Comparison of ENCODE assay signal across 22 cellular contexts in genomic region chr9:104746285-104746684, GRCh38. TPM values are rescaled to one million over a fixed set of nuclear protein-coding genes. Genes with fewer than 3 reads are reported as not detected.
DNase-seq lines count a peak whose midpoint lies in the region; ATAC-seq and TF ChIP-seq lines count a peak whose summit lies in the region.
"Had no signal": no experiment of that assay in that cellular context is flagged by ENCODE, and none has a peak within 500 bp of the region (broad histone marks: within the 10 kb centered on the region; RNA-seq: fewer than 3 reads in every experiment).

No MANE protein-coding gene starts in this region.

- no peak overlapping the region for H3K23ac ChIP-seq in H9 (ENCODE audit: insufficient read length, low read depth, low read length)

- no peak overlapping the region for H3K27ac ChIP-seq in CD4-positive, alpha-beta memory T cell (ENCODE audit: low read depth, low read length)
- no peak overlapping the region for H3K27ac ChIP-seq in GM23338 (ENCODE audit: low read depth)
- H3K27ac ChIP-seq in H9 (ENCODE audit: insufficient read length, low read depth, low read length): no peak overlapping the region
- H3K27ac ChIP-seq: C4-2B had no signal

- no peaks in the 10 kb centered on the region for H4K20me1 ChIP-seq in GM23338 (replicated peaks; ENCODE audit: insufficient read depth)
- no peaks in the 10 kb centered on the region for H4K20me1 ChIP-seq in H9 (ENCODE audit: control insufficient read depth, insufficient read depth, insufficient read length)

- no peaks in the 10 kb centered on the region for H3K36me3 ChIP-seq in CD4-positive, alpha-beta memory T cell (ENCODE audit: insufficient read depth, low read length)
- no peaks in the 10 kb centered on the region for H3K36me3 ChIP-seq in GM23338 (ENCODE audit: insufficient read depth)
- H3K36me3 ChIP-seq: HAP-1 had no signal

- H4K5ac ChIP-seq in H9 (ENCODE audit: insufficient read length, low read depth, low read length): no peak overlapping the region

- peaks cover 7% of the 10 kb centered on the region for H3K23me2 ChIP-seq in H9 (ENCODE audit: insufficient read length, low read depth, low read length, poor library complexity, severe bottlenecking)

- H3F3A ChIP-seq in GM23338 (replicated peaks; ENCODE audit: low read depth): no peaks in the 10 kb centered on the region

- no peaks in the 10 kb centered on the region for H3K9me3 Mint-ChIP-seq in CD4-positive, alpha-beta memory T cell
- no peaks in the 10 kb centered on the region for H3K9me3 Mint-ChIP-seq in GM23338
- H3K9me3 Mint-ChIP-seq in activated CD8-positive, alpha-beta T cell treated with anti-CD3 and anti-CD28 coated beads, Interleukin-2, amount 10 ng/mL, durations not matched to agents 7 days and 5 days (ENCODE audit: insufficient read depth): no peaks in the 10 kb centered on the region
- no peaks in the 10 kb centered on the region for H3K9me3 Mint-ChIP-seq in mesothelial cell of epicardium
- no peaks in the 10 kb centered on the region for H3K9me3 Mint-ChIP-seq in H9
- H3K9me3 Mint-ChIP-seq: WTC11 had no signal

- peaks cover 2 to 10% of the 10 kb centered on the region in 2 donors for H3K36me3 Mint-ChIP-seq in CD4-positive, alpha-beta memory T cell
- H3K36me3 Mint-ChIP-seq in GM23338 (ENCODE audit: low read depth): no peaks in the 10 kb centered on the region
- peaks cover 10% of the 10 kb centered on the region for H3K36me3 Mint-ChIP-seq in activated CD8-positive, alpha-beta T cell treated with anti-CD3 and anti-CD28 coated beads, Interleukin-2, amount 10 ng/mL, durations not matched to agents 7 days and 5 days (ENCODE audit: low read depth)
- peaks cover 2% of the 10 kb centered on the region for H3K36me3 Mint-ChIP-seq in mesothelial cell of epicardium
- no peaks in the 10 kb centered on the region for H3K36me3 Mint-ChIP-seq in H9 (ENCODE audit: insufficient read depth in 1 of 3, low read depth in 3 of 3)
- H3K36me3 Mint-ChIP-seq: WTC11 had no signal

- H3K79me2 ChIP-seq in GM23338 (replicated peaks; ENCODE audit: insufficient read depth): no peaks in the 10 kb centered on the region
- no peaks in the 10 kb centered on the region for H3K79me2 ChIP-seq in H9 (ENCODE audit: insufficient read depth, low read length)

- no peaks in the 10 kb centered on the region for H3K79me1 ChIP-seq in H9 (ENCODE audit: insufficient read depth, low read depth, low read length, poor library complexity, severe bottlenecking)

- H4K91ac ChIP-seq in H9 (ENCODE audit: insufficient read length, low read depth, low read length): no peak overlapping the region

- WGBS in H9 (ENCODE audit: extremely low coverage, insufficient read length, low lambda C conversion rate): 100% methylated on average over 1 of the region's 2 CpGs

- H3K4me2 ChIP-seq in GM23338: no peak overlapping the region
- H3K4me2 ChIP-seq in H9 (ENCODE audit: insufficient read depth, insufficient read length, low read length): no peak overlapping the region

- intact Hi-C loops in CD4-positive, alpha-beta memory T cell (cut with micrococcal nuclease): loop anchor here (5.0 kb wide), 2 partner anchors 811 to 946 kb away; partner anchors contain the start of genes FKTN and TMEM38B

- no peaks in the 10 kb centered on the region for H3K27me3 Mint-ChIP-seq in CD4-positive, alpha-beta memory T cell
- H3K27me3 Mint-ChIP-seq in GM23338 (ENCODE audit: insufficient read depth, low read depth, poor library complexity) (peaks cover 7% of the 10 kb centered on the region), mesothelial cell of epicardium (ENCODE audit: low read depth) (no peaks in the 10 kb centered on the region), H9 (ENCODE audit: low read depth) (no peaks in the 10 kb centered on the region)
- no peaks in the 10 kb centered on the region for H3K27me3 Mint-ChIP-seq in activated CD8-positive, alpha-beta T cell treated with anti-CD3 and anti-CD28 coated beads, Interleukin-2, amount 10 ng/mL, durations not matched to agents 7 days and 5 days (ENCODE audit: low read depth)

- CTCF ChIA-PET in CD4-positive, alpha-beta memory T cell (lab: Charles Lee; ENCODE audit: partially characterized antibody): interaction anchor here (1.3 to 1.7 kb wide), 2 partner anchors 17 to 652 kb away, joined by 4 to 7 read pairs; partner anchors contain the start of genes NIPSNAP3B and SMC2
- CTCF ChIA-PET in activated CD8-positive, alpha-beta T cell treated with anti-CD3 and anti-CD28 coated beads, Interleukin-2, amount 10 ng/mL, durations not matched to agents 7 days and 5 days (lab: Charles Lee): interaction anchor here (1.1 to 2.0 kb wide), 2 partner anchors 9 to 17 kb away, joined by 5 to 7 read pairs; partner anchors contain the start of gene NIPSNAP3B

- H2AFZ ChIP-seq in GM23338 (no peak overlapping the region), H9 (ENCODE audit: low read length) (no peak overlapping the region)

- H3K9me3 ChIP-seq in CD4-positive, alpha-beta memory T cell (ENCODE audit: control insufficient read depth in 1 of 2, low read length in 2 of 2): no peaks in the 10 kb centered on the region
- H3K9me3 ChIP-seq in H9 (ENCODE audit: control insufficient read depth, low read depth, low read length): no peaks in the 10 kb centered on the region
- H3K9me3 ChIP-seq: gastroesophageal sphincter, HAP-1 had no signal

- no peak overlapping the region for H2BK12ac ChIP-seq in H9 (ENCODE audit: insufficient read length, low read depth, low read length)

- peaks cover 15% of the 10 kb centered on the region for H3K4me1 ChIP-seq in CD4-positive, alpha-beta memory T cell (ENCODE audit: insufficient read depth, low read length)
- H3K4me1 ChIP-seq in GM23338 (ENCODE audit: insufficient read depth): peaks cover 7% of the 10 kb centered on the region
- no peaks in the 10 kb centered on the region for H3K4me1 ChIP-seq in H9 (ENCODE audit: insufficient read depth, low read length)

- ATAC-seq in GM23338: no peak
- ATAC-seq in activated CD8-positive, alpha-beta T cell treated with anti-CD3 and anti-CD28 coated beads, Interleukin-2, amount 10 ng/mL, durations not matched to agents 7 days and 5 days: no peak
- no peak for ATAC-seq in GM21515 (IDR thresholded peaks at IDR 0.05; ENCODE audit: unreplicated experiment)
- no peak for ATAC-seq in GM18909 (IDR thresholded peaks at IDR 0.05; ENCODE audit: poor library complexity, unreplicated experiment)
- ATAC-seq: gastroesophageal sphincter, WTC11 had no signal

- no peak overlapping the region for H3K14ac ChIP-seq in H9 (ENCODE audit: insufficient read depth, low read length)

- no peak overlapping the region for H2BK120ac ChIP-seq in H9 (ENCODE audit: low read depth, low read length, poor library complexity, severe bottlenecking)

- H3K4me3 Mint-ChIP-seq in CD4-positive, alpha-beta memory T cell: peak overlapping the region in 5 of 8 donors; percentile 15 to 57 (median 24)
- H3K4me3 Mint-ChIP-seq in GM23338 (peak overlapping the region; percentile 92; the same call in 1 of the 3 replicates), mesothelial cell of epicardium (peak overlapping the region; percentile 30), H9 (0 out of 5 replicates have a peak overlapping the region, but pooled peaks of 1 of the 2 experiments have one; percentile 6)
- H3K4me3 Mint-ChIP-seq in activated CD8-positive, alpha-beta T cell treated with anti-CD3 and anti-CD28 coated beads, Interleukin-2, amount 10 ng/mL, durations not matched to agents 7 days and 5 days: peak overlapping the region; percentile 33

- H3K4me3 ChIP-seq in CD4-positive, alpha-beta memory T cell (ENCODE audit: low read length in 2 of 2): no peak overlapping the region
- no peak overlapping the region for H3K4me3 ChIP-seq in GM23338

- H3K4me1 Mint-ChIP-seq in CD4-positive, alpha-beta memory T cell: peaks cover 10 to 21% (median 17%) of the 10 kb centered on the region in 4 donors
- H3K4me1 Mint-ChIP-seq in GM23338 (peaks cover 15% of the 10 kb centered on the region; the same call in 2 of the 3 replicates), mesothelial cell of epicardium (peaks cover 17% of the 10 kb centered on the region), H9 (peaks cover 17 to 25% of the 10 kb centered on the region in 2 experiments)
- H3K4me1 Mint-ChIP-seq in activated CD8-positive, alpha-beta T cell treated with anti-CD3 and anti-CD28 coated beads, Interleukin-2, amount 10 ng/mL, durations not matched to agents 7 days and 5 days (ENCODE audit: low read depth): peaks cover 25% of the 10 kb centered on the region

- no peak overlapping the region for H2BK15ac ChIP-seq in H9 (ENCODE audit: low read depth, low read length)

- no peak overlapping the region for H3K4ac ChIP-seq in H9 (ENCODE audit: low read depth, low read length)

- no peaks in the 10 kb centered on the region for H3K9me2 ChIP-seq in GM23338 (ENCODE audit: insufficient read depth)

- no peak overlapping the region for H2AK5ac ChIP-seq in H9 (ENCODE audit: insufficient read length, low read length)

- H3K27ac Mint-ChIP-seq in CD4-positive, alpha-beta memory T cell: peak overlapping the region in 4 of 7 donors; percentile 70 to 90 (median 83)
- H3K27ac Mint-ChIP-seq in GM23338: no peak overlapping the region
- no peak overlapping the region for H3K27ac Mint-ChIP-seq in activated CD8-positive, alpha-beta T cell treated with anti-CD3 and anti-CD28 coated beads, Interleukin-2, amount 10 ng/mL, durations not matched to agents 7 days and 5 days
- H3K27ac Mint-ChIP-seq in mesothelial cell of epicardium: no peak overlapping the region
- H3K27ac Mint-ChIP-seq in H9: no peak overlapping the region

- no peak overlapping the region for H3T11ph ChIP-seq in H9 (ENCODE audit: low read length)

- TF ChIP-seq CTCF in GM23338 (conservative IDR thresholded peaks at IDR 0.05; ENCODE audit: low read depth in 2 of 2) (no peak), mesothelial cell of epicardium (IDR thresholded peaks at IDR 0.05; ENCODE audit: unreplicated experiment) (no peak), H9 (conservative IDR thresholded peaks at IDR 0.05) (no peak)

- DNase-seq in CD4-positive, alpha-beta memory T cell: no peak
- DNase-seq in GM23338 (ENCODE audit: low spot score) (no peak), mesothelial cell of epicardium (ENCODE audit: low spot score in 2 of 2, unreplicated experiment in 2 of 2) (no peak), H9 (no peak), hepatic stellate cell (ENCODE audit: low spot score) (no peak)
- DNase-seq in activated CD8-positive, alpha-beta T cell treated with anti-CD3 and anti-CD28 coated beads, Interleukin-2, amount 10 ng/mL, durations not matched to agents 7 days and 5 days: no peak
- DNase-seq: MV-4-11; NCI-H2081 treated with DMSO at 0.1 percent for 48 hours; NCI-H748 treated with DMSO at 0.1 percent for 48 hours; RPMI8226; stimulated activated CD4-positive, alpha-beta T cell treated with anti-CD3 and anti-CD28 coated beads, Interleukin-4, amount 100 ng/mL, for 4 hours; T-helper 1 cell; trophoblast cell had no signal

- no peaks in the 10 kb centered on the region for H3K27me3 ChIP-seq in CD4-positive, alpha-beta memory T cell (ENCODE audit: insufficient read depth, low read length)
- H3K27me3 ChIP-seq in GM23338 (ENCODE audit: insufficient read depth) (peaks cover 4% of the 10 kb centered on the region; the same call in 1 of the 2 replicates), H9 (ENCODE audit: insufficient read depth, low read length) (no peaks in the 10 kb centered on the region)
- H3K27me3 ChIP-seq: gastroesophageal sphincter had no signal

- no peak overlapping the region for H3K56ac ChIP-seq in H9 (ENCODE audit: insufficient read length, low read depth, low read length)

- POLR2A ChIA-PET in CD4-positive, alpha-beta memory T cell (lab: Charles Lee; ENCODE audit: partially characterized antibody): interaction anchor here (3.3 to 3.6 kb wide), 2 partner anchors 16 to 498 kb away, joined by 30 to 66 read pairs; partner anchors contain the start of genes NIPSNAP3B and SLC44A1
- POLR2A ChIA-PET in activated CD8-positive, alpha-beta T cell treated with anti-CD3 and anti-CD28 coated beads, Interleukin-2, amount 10 ng/mL, durations not matched to agents 7 days and 5 days (lab: Charles Lee): no interaction called here

- no peak overlapping the region for H3K18ac ChIP-seq in H9 (ENCODE audit: insufficient read length, low read depth, low read length)

- no peak overlapping the region for H2BK5ac ChIP-seq in H9 (ENCODE audit: insufficient read length, low read length)

- no peak overlapping the region for H3K9ac ChIP-seq in H9 (ENCODE audit: extremely low read depth, insufficient read length, low read length)

- H2BK20ac ChIP-seq in H9 (ENCODE audit: low read depth, low read length, poor library complexity, severe bottlenecking): no peak overlapping the region

- H4K8ac ChIP-seq in H9 (replicated peaks; ENCODE audit: insufficient read length, low read depth, low read length): no peak overlapping the region

RNA-seq across cellular contexts. Expression of gene NIPSNAP3A, which starts 1.2 kb away (rescaled TPM):
- 10 to 100 TPM; 11.3 to 13.6 TPM for total RNA-seq in CD4-positive, alpha-beta memory T cell
- 10 to 100 TPM; 19.9 to 28.8 TPM for polyA plus RNA-seq in CD4-positive, alpha-beta memory T cell
- total RNA-seq in GM23338 (2014; rRNA removed; shearing (Covaris generic)): 9.6 and 12.7 TPM in 2 replicates
- 11.1 and 13.0 TPM in 2 replicates for polyA plus RNA-seq in GM23338 (2016; fragmentation: Nextera tagmentation; extraction: Ambion mirVana)
- 10 to 100 TPM; 24.1 to 24.6 TPM for total RNA-seq in activated CD8-positive, alpha-beta T cell treated with anti-CD3 and anti-CD28 coated beads, Interleukin-2, amount 10 ng/mL, durations not matched to agents 7 days and 5 days
- 25.1 to 26.2 TPM (median 25.6 TPM) in 3 replicates for total RNA-seq in mesothelial cell of epicardium
- total RNA-seq in H9 (2021): 13.8 and 13.9 TPM in 2 replicates

RNA-seq across cellular contexts. Expression of gene NIPSNAP3B, which starts 17.6 kb away (rescaled TPM):
- total RNA-seq in CD4-positive, alpha-beta memory T cell: 1 to 10 TPM; 1.4 to 1.9 TPM
- polyA plus RNA-seq in CD4-positive, alpha-beta memory T cell: 1 to 10 TPM in 1 of 2 donors, under 1 TPM in 1; 0.47 to 1.4 TPM
- total RNA-seq in GM23338 (2014; rRNA removed; shearing (Covaris generic)): 0.47 and 0.63 TPM in 2 replicates
- polyA plus RNA-seq in GM23338 (2016; fragmentation: Nextera tagmentation; extraction: Ambion mirVana): 1.0 and 1.4 TPM in 2 replicates
- under 1 TPM; 0.16 to 0.63 TPM for total RNA-seq in activated CD8-positive, alpha-beta T cell treated with anti-CD3 and anti-CD28 coated beads, Interleukin-2, amount 10 ng/mL, durations not matched to agents 7 days and 5 days
- total RNA-seq in mesothelial cell of epicardium (9.2 to 10.1 TPM (median 9.9 TPM) in 3 replicates), H9 (2021) (0.26 and 0.57 TPM in 2 replicates)

RNA-seq across cellular contexts. Expression of gene OR13D1, which starts 52.0 kb away (rescaled TPM):
- not detected for total RNA-seq in CD4-positive, alpha-beta memory T cell
- polyA plus RNA-seq in CD4-positive, alpha-beta memory T cell: not detected
- not detected in 2 replicates for total RNA-seq in GM23338 (2014; rRNA removed; shearing (Covaris generic))
- not detected in 2 replicates for polyA plus RNA-seq in GM23338 (2016; fragmentation: Nextera tagmentation; extraction: Ambion mirVana)
- total RNA-seq in activated CD8-positive, alpha-beta T cell treated with anti-CD3 and anti-CD28 coated beads, Interleukin-2, amount 10 ng/mL, durations not matched to agents 7 days and 5 days: not detected
- total RNA-seq in mesothelial cell of epicardium (not detected in 3 replicates), H9 (2021) (not detected in 2 replicates)
- total RNA-seq: gastroesophageal sphincter, mesenteric fat pad, osteoblast, skeletal muscle tissue, WTC11 had no signal

Comparison
In these comparisons a context has a peak if more than half of its experiments do, and no peak if none do; other contexts are left out.
1. H3K27ac Mint-ChIP-seq: peak in CD4-positive, alpha-beta memory T cell (4 of 7); none in GM23338 (single experiment), activated CD8-positive, alpha-beta T cell treated with anti-CD3 and anti-CD28 coated beads, Interleukin-2, amount 10 ng/mL, durations not matched to agents 7 days and 5 days (single experiment), mesothelial cell of epicardium (single experiment) and H9 (0 of 3).